In genomic region chr11:72254299-72254993, GRCh38 we compare ENCODE assay signal across 24 cellular contexts. TPM values are rescaled to one million over a fixed set of nuclear protein-coding genes. Genes with fewer than 3 reads are reported as not detected.
DNase-seq lines count a peak whose midpoint lies in the region; FAIRE-seq and TF ChIP-seq lines count a peak whose summit lies in the region.
"Had no signal": no experiment of that assay in that cellular context is flagged by ENCODE, and none has a peak within 500 bp of the region (broad histone marks: within the 10 kb centered on the region; RNA-seq: fewer than 3 reads in every experiment).

No MANE protein-coding gene starts in this region.

- DNase-seq in activated naive CD4-positive, alpha-beta T cell treated with anti-CD3 and anti-CD28 coated beads, Interleukin-2, amount 50 U/mL, for 16 hours = no peak
- DNase-seq in osteocyte (ENCODE audit: extremely low spot score, unreplicated experiment) (peak; percentile 56), KG1 (lab: John Stamatoyannopoulos, UW) (no peak), frontal cortex (ENCODE audit: low spot score in 2 of 2) (no peak)
- DNase-seq in activated CD8-positive, alpha-beta memory T cell treated with anti-CD3 and anti-CD28 coated beads for 24 hours = no peak
- DNase-seq: AML-193; Caco-2; CD4-positive, alpha-beta T cell; DMS79; GDM1; HCEC 1CT had no signal

- TF ChIP-seq CTCF in OCI-LY3 (IDR thresholded peaks at IDR 0.05; ENCODE audit: low read depth, low read length) (no peak), osteocyte (IDR thresholded peaks at IDR 0.05) (no peak)

- H3K36me3 Mint-ChIP-seq in activated naive CD4-positive, alpha-beta T cell treated with anti-CD3 and anti-CD28 coated beads, Interleukin-2, amount 50 U/mL, for 24 hours = no peaks in the 10 kb centered on the region
- H3K36me3 Mint-ChIP-seq in osteocyte (ENCODE audit: unreplicated experiment) = no peaks in the 10 kb centered on the region
- H3K36me3 Mint-ChIP-seq: IgD-negative memory B cell had no signal

- peaks cover 7% of the 10 kb centered on the region; the same call in 1 of the 2 replicates for H3K27me3 ChIP-seq in OCI-LY3 (ENCODE audit: low read depth, low read length)

- no peak overlapping the region for H3K4me3 Mint-ChIP-seq in activated naive CD4-positive, alpha-beta T cell treated with anti-CD3 and anti-CD28 coated beads, Interleukin-2, amount 50 U/mL, for 24 hours
- no peak overlapping the region for H3K4me3 Mint-ChIP-seq in osteocyte (ENCODE audit: unreplicated experiment)
- H3K4me3 Mint-ChIP-seq: CD4-positive, alpha-beta T cell; GM23338; IgD-negative memory B cell had no signal

- no peaks in the 10 kb centered on the region for H3K4me1 Mint-ChIP-seq in activated naive CD4-positive, alpha-beta T cell treated with anti-CD3 and anti-CD28 coated beads, Interleukin-2, amount 50 U/mL, for 24 hours
- no peaks in the 10 kb centered on the region for H3K4me1 Mint-ChIP-seq in osteocyte (ENCODE audit: unreplicated experiment)
- H3K4me1 Mint-ChIP-seq: GM23338 had no signal

- H3K27me3 Mint-ChIP-seq in activated naive CD4-positive, alpha-beta T cell treated with anti-CD3 and anti-CD28 coated beads, Interleukin-2, amount 50 U/mL, for 24 hours = peaks cover 7% of the 10 kb centered on the region
- H3K27me3 Mint-ChIP-seq in osteocyte (ENCODE audit: unreplicated experiment) = peaks cover 34% of the 10 kb centered on the region

- H4K20me1 ChIP-seq in OCI-LY3 (ENCODE audit: insufficient read depth, low read length) = no peaks in the 10 kb centered on the region

- H3K79me2 ChIP-seq in OCI-LY3 (ENCODE audit: low read length) = no peaks in the 10 kb centered on the region

- H2AFZ ChIP-seq in OCI-LY3 (ENCODE audit: low read depth, low read length) = no peak overlapping the region
- H2AFZ ChIP-seq: GM23338 had no signal

- H3K4me1 ChIP-seq in OCI-LY3 (ENCODE audit: low read length) = peaks cover 32% of the 10 kb centered on the region
- H3K4me1 ChIP-seq: A549, Caco-2 had no signal

- H3K27ac ChIP-seq in OCI-LY3 (ENCODE audit: low read length) = no peak overlapping the region
- H3K27ac ChIP-seq: 22Rv1, A549, C4-2B had no signal

- H3K4me2 ChIP-seq in OCI-LY3 (ENCODE audit: low read length) = peak overlapping the region; percentile 39
- H3K4me2 ChIP-seq: A549, GM23338 had no signal

- H3K9me3 ChIP-seq in OCI-LY3 (ENCODE audit: insufficient read depth, low read length) = no peaks in the 10 kb centered on the region

- no peaks in the 10 kb centered on the region for H3K36me3 ChIP-seq in OCI-LY3 (replicated peaks; ENCODE audit: low read depth, low read length)

- H3K27ac Mint-ChIP-seq in activated naive CD4-positive, alpha-beta T cell treated with anti-CD3 and anti-CD28 coated beads, Interleukin-2, amount 50 U/mL, for 24 hours = peak overlapping the region; percentile 31
- H3K27ac Mint-ChIP-seq in osteocyte (ENCODE audit: unreplicated experiment) = no peak overlapping the region
- H3K27ac Mint-ChIP-seq: CD4-positive, alpha-beta T cell; GM23338 had no signal

- H3K9ac ChIP-seq in OCI-LY3 (ENCODE audit: low read length) = no peak overlapping the region

- FAIRE-seq in frontal cortex (lab: Jason Lieb, UNC) = no peak
- FAIRE-seq: A549, D721Med, GM12892, GM18507, H54, HepG2 had no signal

- no peak overlapping the region for H3K4me3 ChIP-seq in OCI-LY3 (ENCODE audit: low read length)
- H3K4me3 ChIP-seq: A549, GM23338 had no signal

- no peaks in the 10 kb centered on the region for H3K9me3 Mint-ChIP-seq in activated naive CD4-positive, alpha-beta T cell treated with anti-CD3 and anti-CD28 coated beads, Interleukin-2, amount 50 U/mL, for 24 hours
- no peaks in the 10 kb centered on the region for H3K9me3 Mint-ChIP-seq in osteocyte (ENCODE audit: unreplicated experiment)
- H3K9me3 Mint-ChIP-seq: CD4-positive, alpha-beta T cell; IgD-negative memory B cell had no signal

RNA-seq across cellular contexts. Expression of gene PHOX2A, which starts 10.5 kb away (rescaled TPM):
- total RNA-seq in osteocyte = not detected in 2 replicates
- total RNA-seq in frontal cortex = not detected
- total RNA-seq: Caco-2; CD4-positive, alpha-beta T cell; Daoy; GM23338; HepG2 had no signal

RNA-seq across cellular contexts. Expression of gene INPPL1, which starts 29.9 kb away (rescaled TPM):
- total RNA-seq in osteocyte = 259 and 289 TPM in 2 replicates
- 6.5 TPM for total RNA-seq in frontal cortex

RNA-seq across cellular contexts. Expression of gene FOLR2, which starts 37.9 kb away (rescaled TPM):
- total RNA-seq in osteocyte (not detected in 2 replicates), frontal cortex (5.7 TPM)
- total RNA-seq: Caco-2; CD4-positive, alpha-beta T cell; Daoy; GM23338; HepG2 had no signal

Comparison
In these comparisons a context has a peak if more than half of its experiments do, and no peak if none do; other contexts are left out.
1. RNA of gene INPPL1, which starts 29.9 kb away (total RNA-seq): 259 to 289 TPM in osteocyte; 6.5 TPM in frontal cortex (single experiment); every median in the first group is over 10 times any median in the second.